Comparison of ENCODE assay signal across 18 cellular contexts in the genomic region with DNA sequence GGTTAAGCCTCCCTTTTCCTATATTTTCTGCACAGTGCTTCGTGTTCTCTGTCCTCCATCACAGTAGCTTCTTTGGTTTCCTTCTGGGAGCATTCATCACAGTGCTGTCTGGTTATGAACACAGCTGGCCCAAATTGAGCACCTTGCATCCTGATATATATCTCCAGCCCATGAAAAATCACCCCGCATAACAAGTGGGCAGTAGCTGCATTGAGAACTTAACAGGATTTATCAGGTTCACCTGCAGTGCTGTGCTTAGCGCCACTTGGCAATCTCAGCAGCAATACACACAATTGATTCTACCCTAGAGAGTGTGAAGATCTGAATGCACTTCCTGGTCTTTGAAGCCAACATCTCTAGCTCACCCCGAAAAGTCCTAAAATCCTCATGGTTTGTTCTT.
A peak's percentile ranks its signal among the peaks of the same experiment; 100 is the strongest.
DNase-seq lines count a peak whose midpoint lies in the region; ATAC-seq and TF ChIP-seq lines count a peak whose summit lies in the region.
"Had no signal": no experiment of that assay in that cellular context is flagged by ENCODE, and none has a peak within 500 bp of the region (broad histone marks: within the 10 kb centered on the region; RNA-seq: fewer than 3 reads in every experiment).

No MANE protein-coding gene starts in this region.

- peaks cover 24% of the 10 kb centered on the region for H3F3A ChIP-seq in neural progenitor cell (ENCODE audit: low read depth)

- no peaks in the 10 kb centered on the region for H3K9me3 ChIP-seq in neural progenitor cell (ENCODE audit: low read depth)
- no peaks in the 10 kb centered on the region for H3K9me3 ChIP-seq in A673 (ENCODE audit: low read depth, low read length, poor library complexity, severe bottlenecking)
- H3K9me3 ChIP-seq: BLaER1, HAP-1 had no signal

- H3K27me3 ChIP-seq in neural progenitor cell (peaks cover 11% of the 10 kb centered on the region), A673 (replicated peaks; ENCODE audit: insufficient read depth, low read depth, low read length, poor library complexity) (no peaks in the 10 kb centered on the region)
- H3K27me3 ChIP-seq: BLaER1 had no signal

- POLR2A ChIA-PET in WTC11 (lab: Charles Lee): no interaction called here
- POLR2A ChIA-PET in A673 (lab: Charles Lee; ENCODE audit: low non-redundant PET): no interaction called here

- intact Hi-C loops in activated CD4-positive, alpha-beta T cell treated with anti-CD3 and anti-CD28 coated beads, Interleukin-2, amount 10 ng/mL, durations not matched to agents 24 days and 14 days (cut with micrococcal nuclease): no loop called here
- intact Hi-C loops in A673 (cut with micrococcal nuclease; ENCODE audit: unreplicated experiment): no loop called here

- H3K4me1 ChIP-seq in neural progenitor cell: peaks cover 31% of the 10 kb centered on the region
- peaks cover 3% of the 10 kb centered on the region for H3K4me1 ChIP-seq in A673 (ENCODE audit: insufficient read depth, low read length, poor library complexity, severe bottlenecking)
- H3K4me1 ChIP-seq: BLaER1, HAP-1 had no signal

- DNase-seq in activated CD4-positive, alpha-beta T cell treated with anti-CD3 and anti-CD28 coated beads, Interleukin-2, amount 10 ng/mL, durations not matched to agents 24 days and 14 days: peak; percentile 48
- DNase-seq in activated CD4-positive, alpha-beta T cell treated with anti-CD3 and anti-CD28 coated beads, Interleukin-2, amount 50 U/mL, for 4 hours: no peak
- DNase-seq in WTC11 (ENCODE audit: low spot score) (no peak), neural progenitor cell (ENCODE audit: low spot score) (no peak), A673 (ENCODE audit: low spot score) (no peak), germinal center (ENCODE audit: low spot score) (no peak)
- DNase-seq: Caco-2; CD4-positive, CD25-positive, alpha-beta regulatory T cell; CD8-positive, alpha-beta T cell; DMS153; DMS79 treated with DMSO at 0.1 percent for 48 hours; GF-D8; GOT3; HFFc6 had no signal

- TF ChIP-seq CTCF in WTC11 (IDR thresholded peaks at IDR 0.05) (no peak), neural progenitor cell (IDR thresholded peaks at IDR 0.05) (no peak), A673 (conservative IDR thresholded peaks at IDR 0.05; ENCODE audit: low read depth, low read length) (no peak)

- CTCF ChIA-PET in WTC11 (lab: Charles Lee) (no interaction called here), A673 (lab: Charles Lee) (no interaction called here)

- peak overlapping the region; percentile 81 for H2AFZ ChIP-seq in neural progenitor cell (replicated peaks)

- H3K4me2 ChIP-seq in neural progenitor cell: peak overlapping the region; percentile 52
- H3K4me2 ChIP-seq: BLaER1 had no signal

- H3K9ac ChIP-seq in neural progenitor cell: no peak overlapping the region
- H3K9ac ChIP-seq: BLaER1 had no signal

- peaks cover 5% of the 10 kb centered on the region for H3K27me3 Mint-ChIP-seq in activated CD4-positive, alpha-beta T cell treated with anti-CD3 and anti-CD28 coated beads, Interleukin-2, amount 10 ng/mL, durations not matched to agents 24 days and 14 days
- H3K27me3 Mint-ChIP-seq in WTC11 (ENCODE audit: low read depth): peaks cover 12% of the 10 kb centered on the region
- H3K27me3 Mint-ChIP-seq in neural progenitor cell (ENCODE audit: insufficient read depth, low read depth): peaks cover 4% of the 10 kb centered on the region
- H3K27me3 Mint-ChIP-seq: CD4-positive, CD25-positive, alpha-beta regulatory T cell had no signal

- H3K9me3 Mint-ChIP-seq in activated CD4-positive, alpha-beta T cell treated with anti-CD3 and anti-CD28 coated beads, Interleukin-2, amount 10 ng/mL, durations not matched to agents 24 days and 14 days: no peaks in the 10 kb centered on the region
- H3K9me3 Mint-ChIP-seq in WTC11 (no peaks in the 10 kb centered on the region), neural progenitor cell (peaks cover 11% of the 10 kb centered on the region)
- H3K9me3 Mint-ChIP-seq: CD4-positive, CD25-positive, alpha-beta regulatory T cell; CD8-positive, alpha-beta T cell had no signal

- no peaks in the 10 kb centered on the region for H3K36me3 Mint-ChIP-seq in activated CD4-positive, alpha-beta T cell treated with anti-CD3 and anti-CD28 coated beads, Interleukin-2, amount 10 ng/mL, durations not matched to agents 24 days and 14 days (ENCODE audit: low read depth)
- H3K36me3 Mint-ChIP-seq in WTC11 (no peaks in the 10 kb centered on the region), neural progenitor cell (no peaks in the 10 kb centered on the region)
- H3K36me3 Mint-ChIP-seq: CD4-positive, CD25-positive, alpha-beta regulatory T cell; CD8-positive, alpha-beta T cell had no signal

- BruUV-seq in A673 (replicated peaks; lab: Mats Ljungman, UMichigan): no TSS peak

- H4K20me1 ChIP-seq in neural progenitor cell (ENCODE audit: low read depth): no peaks in the 10 kb centered on the region
- H4K20me1 ChIP-seq: BLaER1 had no signal

- H3K4me1 Mint-ChIP-seq in activated CD4-positive, alpha-beta T cell treated with anti-CD3 and anti-CD28 coated beads, Interleukin-2, amount 10 ng/mL, durations not matched to agents 24 days and 14 days: no peaks in the 10 kb centered on the region
- H3K4me1 Mint-ChIP-seq in WTC11 (peaks cover 33% of the 10 kb centered on the region), neural progenitor cell (peaks cover 44% of the 10 kb centered on the region)
- H3K4me1 Mint-ChIP-seq: B cell; CD4-positive, CD25-positive, alpha-beta regulatory T cell had no signal

- no peak overlapping the region for H3K27ac Mint-ChIP-seq in activated CD4-positive, alpha-beta T cell treated with anti-CD3 and anti-CD28 coated beads, Interleukin-2, amount 10 ng/mL, durations not matched to agents 24 days and 14 days
- H3K27ac Mint-ChIP-seq in WTC11 (no peak overlapping the region), neural progenitor cell (no peak overlapping the region)
- H3K27ac Mint-ChIP-seq: B cell; CD4-positive, CD25-positive, alpha-beta regulatory T cell; CD8-positive, alpha-beta T cell; HFFc6 had no signal

- H3K36me3 ChIP-seq in neural progenitor cell (no peaks in the 10 kb centered on the region), A673 (ENCODE audit: insufficient read depth, low read length, poor library complexity, severe bottlenecking) (no peaks in the 10 kb centered on the region)
- H3K36me3 ChIP-seq: BLaER1, HAP-1 had no signal

- no peaks in the 10 kb centered on the region for H3K79me2 ChIP-seq in neural progenitor cell (ENCODE audit: low read depth)

- H3K4me3 ChIP-seq in neural progenitor cell: no peak overlapping the region
- no peak overlapping the region for H3K4me3 ChIP-seq in A673 (ENCODE audit: low read depth, low read length, poor library complexity, severe bottlenecking)
- H3K4me3 ChIP-seq: BLaER1, HAP-1 had no signal

- ATAC-seq in WTC11: peak; percentile 22; the same call in 1 of the 2 replicates
- ATAC-seq: CD8-positive, alpha-beta T cell had no signal

- H3K4me3 Mint-ChIP-seq in activated CD4-positive, alpha-beta T cell treated with anti-CD3 and anti-CD28 coated beads, Interleukin-2, amount 10 ng/mL, durations not matched to agents 24 days and 14 days: no peak overlapping the region
- H3K4me3 Mint-ChIP-seq in WTC11 (no peak overlapping the region), neural progenitor cell (no peak overlapping the region)
- H3K4me3 Mint-ChIP-seq: B cell; CD4-positive, CD25-positive, alpha-beta regulatory T cell; CD8-positive, alpha-beta T cell; HFFc6 had no signal

- H3K27ac ChIP-seq in neural progenitor cell (no peak overlapping the region), A673 (ENCODE audit: low read depth, low read length, poor library complexity, severe bottlenecking) (no peak overlapping the region)
- H3K27ac ChIP-seq: BLaER1, C4-2B had no signal

TF ChIP-seq in WTC11, 78 proteins besides CTCF, POLR2A, EP300 and RAD21 (continues in another document):
- TF ChIP-seq, protein P1, sequence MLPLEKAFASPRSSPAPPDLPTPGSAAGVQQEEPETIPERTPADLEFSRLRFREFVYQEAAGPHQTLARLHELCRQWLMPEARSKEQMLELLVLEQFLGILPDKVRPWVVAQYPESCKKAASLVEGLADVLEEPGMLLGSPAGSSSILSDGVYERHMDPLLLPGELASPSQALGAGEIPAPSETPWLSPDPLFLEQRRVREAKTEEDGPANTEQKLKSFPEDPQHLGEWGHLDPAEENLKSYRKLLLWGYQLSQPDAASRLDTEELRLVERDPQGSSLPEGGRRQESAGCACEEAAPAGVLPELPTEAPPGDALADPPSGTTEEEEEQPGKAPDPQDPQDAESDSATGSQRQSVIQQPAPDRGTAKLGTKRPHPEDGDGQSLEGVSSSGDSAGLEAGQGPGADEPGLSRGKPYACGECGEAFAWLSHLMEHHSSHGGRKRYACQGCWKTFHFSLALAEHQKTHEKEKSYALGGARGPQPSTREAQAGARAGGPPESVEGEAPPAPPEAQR (CRISPR knock-in tag; IDR thresholded peaks at IDR 0.05): no peak
- TF ChIP-seq, protein P2, sequence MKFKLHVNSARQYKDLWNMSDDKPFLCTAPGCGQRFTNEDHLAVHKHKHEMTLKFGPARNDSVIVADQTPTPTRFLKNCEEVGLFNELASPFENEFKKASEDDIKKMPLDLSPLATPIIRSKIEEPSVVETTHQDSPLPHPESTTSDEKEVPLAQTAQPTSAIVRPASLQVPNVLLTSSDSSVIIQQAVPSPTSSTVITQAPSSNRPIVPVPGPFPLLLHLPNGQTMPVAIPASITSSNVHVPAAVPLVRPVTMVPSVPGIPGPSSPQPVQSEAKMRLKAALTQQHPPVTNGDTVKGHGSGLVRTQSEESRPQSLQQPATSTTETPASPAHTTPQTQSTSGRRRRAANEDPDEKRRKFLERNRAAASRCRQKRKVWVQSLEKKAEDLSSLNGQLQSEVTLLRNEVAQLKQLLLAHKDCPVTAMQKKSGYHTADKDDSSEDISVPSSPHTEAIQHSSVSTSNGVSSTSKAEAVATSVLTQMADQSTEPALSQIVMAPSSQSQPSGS (CRISPR knock-in tag; IDR thresholded peaks at IDR 0.05; ENCODE audit: borderline replicate concordance, low read depth): no peak
- TF ChIP-seq SOX15 (CRISPR knock-in tag; IDR thresholded peaks at IDR 0.05): no peak
- no peak for TF ChIP-seq NFATC4 (CRISPR knock-in tag; IDR thresholded peaks at IDR 0.05)
- no peak for TF ChIP-seq CBFB (CRISPR knock-in tag; IDR thresholded peaks at IDR 0.05; ENCODE audit: low read depth)
- no peak for TF ChIP-seq ETV6 (CRISPR knock-in tag; IDR thresholded peaks at IDR 0.05)
